ENCODE assay signal across 9 cellular contexts in genomic region chr3:122458992-122459391, GRCh38. TPM values are rescaled to one million over a fixed set of nuclear protein-coding genes. Genes with fewer than 3 reads are reported as not detected.
DNase-seq lines count a peak whose midpoint lies in the region; ATAC-seq and TF ChIP-seq lines count a peak whose summit lies in the region.
"Had no signal": no experiment of that assay in that cellular context is flagged by ENCODE, and none has a peak within 500 bp of the region (broad histone marks: within the 10 kb centered on the region; RNA-seq: fewer than 3 reads in every experiment).

No MANE protein-coding gene starts in this region.

- H3K27ac ChIP-seq in OCI-LY7 (ENCODE audit: low read depth, low read length, poor library complexity, severe bottlenecking) (no peak overlapping the region), suprapubic skin (no peak overlapping the region)

- no peaks in the 10 kb centered on the region for H3K27me3 Mint-ChIP-seq in activated CD4-positive, alpha-beta T cell treated with anti-CD3 and anti-CD28 coated beads for 36 hours
- H3K27me3 Mint-ChIP-seq: activated naive CD8-positive, alpha-beta T cell treated with anti-CD3 and anti-CD28 coated beads, Interleukin-2, amount 10 ng/mL, durations not matched to agents 7 days and 5 days had no signal

- H3K4me3 ChIP-seq in OCI-LY7 (ENCODE audit: low read depth, low read length, poor library complexity, severe bottlenecking) (no peak overlapping the region), suprapubic skin (no peak overlapping the region)

- CTCF ChIA-PET in activated CD4-positive, alpha-beta T cell treated with anti-CD3 and anti-CD28 coated beads for 36 hours (lab: Charles Lee): interaction anchor here (0.6 to 1.6 kb wide), 5 partner anchors 8 to 228 kb away, joined by 3 to 11 read pairs (median 3); no protein-coding TSS in a partner anchor
- CTCF ChIA-PET in OCI-LY7 (lab: Charles Lee; ENCODE audit: unreplicated experiment): no interaction called here

- TF ChIP-seq POLR2A in suprapubic skin (IDR thresholded peaks at IDR 0.05): no peak

- H3K36me3 Mint-ChIP-seq in activated CD4-positive, alpha-beta T cell treated with anti-CD3 and anti-CD28 coated beads for 36 hours (ENCODE audit: low read depth): peaks cover 39% of the 10 kb centered on the region

- no peak for ATAC-seq in activated CD4-positive, alpha-beta T cell treated with anti-CD3 and anti-CD28 coated beads for 36 hours

- H3K9me3 ChIP-seq in OCI-LY7 (ENCODE audit: low read length) (no peaks in the 10 kb centered on the region), suprapubic skin (no peaks in the 10 kb centered on the region)

- H3K36me3 ChIP-seq in OCI-LY7 (ENCODE audit: insufficient read depth, low read length) (peaks cover 90% of the 10 kb centered on the region), suprapubic skin (peaks cover 62% of the 10 kb centered on the region)

- no peaks in the 10 kb centered on the region for H3K79me2 ChIP-seq in OCI-LY7 (ENCODE audit: insufficient read depth, low read depth, low read length)

- peaks cover 6% of the 10 kb centered on the region for H3K4me1 Mint-ChIP-seq in activated CD4-positive, alpha-beta T cell treated with anti-CD3 and anti-CD28 coated beads for 36 hours

- DNase-seq in activated CD4-positive, alpha-beta T cell treated with anti-CD3 and anti-CD28 coated beads for 36 hours: no peak
- no peak for DNase-seq in activated CD4-positive, alpha-beta T cell treated with anti-CD3 and anti-CD28 coated beads, Interleukin-2, amount 50 U/mL, for 1 hour
- peak; percentile 51 for DNase-seq in OCI-LY7 (ENCODE audit: low spot score)
- peak; percentile 53 for DNase-seq in fibroblast of the conjunctiva (ENCODE audit: low read depth)
- DNase-seq in superior temporal gyrus (ENCODE audit: extremely low spot score): peak; percentile 69
- no peak for DNase-seq in activated gamma-delta T cell treated with Interleukin-2 at 50 U/mL for 16 hours
- DNase-seq in cerebellar nuclear complex (lab: John Stamatoyannopoulos, UW): no peak
- no peak for DNase-seq in suprapubic skin (ENCODE audit: low spot score in 2 of 2)
- DNase-seq: activated naive CD8-positive, alpha-beta T cell treated with anti-CD3 and anti-CD28 coated beads, Interleukin-2, amount 10 ng/mL, durations not matched to agents 7 days and 5 days had no signal

- H3K4me2 ChIP-seq in OCI-LY7 (ENCODE audit: low read length): no peak overlapping the region

- H3K27ac Mint-ChIP-seq in activated CD4-positive, alpha-beta T cell treated with anti-CD3 and anti-CD28 coated beads for 36 hours: peak overlapping the region; percentile 29
- H3K27ac Mint-ChIP-seq: activated naive CD8-positive, alpha-beta T cell treated with anti-CD3 and anti-CD28 coated beads, Interleukin-2, amount 10 ng/mL, durations not matched to agents 7 days and 5 days had no signal

- H4K20me1 ChIP-seq in OCI-LY7 (ENCODE audit: insufficient read depth, low read length): no peaks in the 10 kb centered on the region; the same call in 1 of the 2 replicates

- H3K4me3 Mint-ChIP-seq in activated CD4-positive, alpha-beta T cell treated with anti-CD3 and anti-CD28 coated beads for 36 hours: no peak overlapping the region
- H3K4me3 Mint-ChIP-seq: activated naive CD8-positive, alpha-beta T cell treated with anti-CD3 and anti-CD28 coated beads, Interleukin-2, amount 10 ng/mL, durations not matched to agents 7 days and 5 days had no signal

- no peak overlapping the region for H2AFZ ChIP-seq in OCI-LY7 (ENCODE audit: low read length)

- WGBS in suprapubic skin: 54% methylated on average over 4 of the region's 4 CpGs

- TF ChIP-seq CTCF in OCI-LY7 (conservative IDR thresholded peaks at IDR 0.05; ENCODE audit: low read length) (peak; percentile 85), suprapubic skin (IDR thresholded peaks at IDR 0.05) (peak in 1 of 2 donors; percentile 7)

- H3K9me2 ChIP-seq in OCI-LY7 (ENCODE audit: insufficient read depth, low read length): no peaks in the 10 kb centered on the region

- BruUV-seq in OCI-LY7 (replicated peaks; lab: Mats Ljungman, UMichigan): no TSS peak

- POLR2A ChIA-PET in activated CD4-positive, alpha-beta T cell treated with anti-CD3 and anti-CD28 coated beads for 36 hours (lab: Charles Lee): no interaction called here
- POLR2A ChIA-PET in OCI-LY7 (lab: Charles Lee): no interaction called here

- H3K27me3 ChIP-seq in suprapubic skin: no peaks in the 10 kb centered on the region

- H3K9me3 Mint-ChIP-seq in activated CD4-positive, alpha-beta T cell treated with anti-CD3 and anti-CD28 coated beads for 36 hours (ENCODE audit: low read depth): no peaks in the 10 kb centered on the region
- H3K9me3 Mint-ChIP-seq: activated naive CD8-positive, alpha-beta T cell treated with anti-CD3 and anti-CD28 coated beads, Interleukin-2, amount 10 ng/mL, durations not matched to agents 7 days and 5 days had no signal

- H3K4me1 ChIP-seq in OCI-LY7 (ENCODE audit: insufficient read depth, low read length, poor library complexity, severe bottlenecking): no peaks in the 10 kb centered on the region
- H3K4me1 ChIP-seq in suprapubic skin: no peaks in the 10 kb centered on the region

- no peak for TF ChIP-seq EP300 in suprapubic skin (IDR thresholded peaks at IDR 0.05)

- intact Hi-C loops in activated CD4-positive, alpha-beta T cell treated with anti-CD3 and anti-CD28 coated beads for 36 hours (cut with DNase I, micrococcal nuclease): loop anchor here (1.0 to 5.0 kb wide), 2 partner anchors 73 to 220 kb away; no protein-coding TSS in a partner anchor
- intact Hi-C loops in OCI-LY7 (cut with micrococcal nuclease; ENCODE audit: unreplicated experiment): loop anchor here (1.0 to 5.0 kb wide), 2 partner anchors 103 to 220 kb away; partner anchors contain the start of genes DTX3L and PARP9

RNA-seq across cellular contexts. Expression of gene WDR5B, which starts 43.1 kb away (rescaled TPM):
- 1 to 10 TPM; 2.6 to 2.8 TPM for total RNA-seq in activated CD4-positive, alpha-beta T cell treated with anti-CD3 and anti-CD28 coated beads for 36 hours
- total RNA-seq in OCI-LY7 (2014; rRNA removed; shearing (Covaris generic)): 6.9 and 8.3 TPM in 2 replicates
- 6.3 and 7.3 TPM in 2 replicates for total RNA-seq in OCI-LY7 (2022)
- total RNA-seq in suprapubic skin: 1 to 10 TPM; 2.5 to 6.6 (median 3.9) TPM

RNA-seq across cellular contexts. Expression of gene KPNA1, which starts 55.7 kb away (rescaled TPM):
- total RNA-seq in activated CD4-positive, alpha-beta T cell treated with anti-CD3 and anti-CD28 coated beads for 36 hours: 10 to 100 TPM; 37.5 to 42.6 TPM
- 20.0 and 24.6 TPM in 2 replicates for total RNA-seq in OCI-LY7 (2014; rRNA removed; shearing (Covaris generic))
- total RNA-seq in OCI-LY7 (2022) (73.1 and 77.5 TPM in 2 replicates), suprapubic skin (10 to 100 TPM; 25.0 to 49.5 (median 37.0) TPM)

Comparison
In these comparisons a context has a peak if more than half of its experiments do, and no peak if none do; other contexts are left out.
1. DNase-seq: peak in OCI-LY7 (single experiment), fibroblast of the conjunctiva (single experiment) and superior temporal gyrus (single experiment); none in activated CD4-positive, alpha-beta T cell treated with anti-CD3 and anti-CD28 coated beads for 36 hours (single experiment), activated CD4-positive, alpha-beta T cell treated with anti-CD3 and anti-CD28 coated beads, Interleukin-2, amount 50 U/mL, for 1 hour (single experiment), activated gamma-delta T cell treated with Interleukin-2 at 50 U/mL for 16 hours (single experiment), cerebellar nuclear complex (0 of 2) and suprapubic skin (0 of 2).